ENCODE assay signal across 19 cellular contexts in the genomic region with DNA sequence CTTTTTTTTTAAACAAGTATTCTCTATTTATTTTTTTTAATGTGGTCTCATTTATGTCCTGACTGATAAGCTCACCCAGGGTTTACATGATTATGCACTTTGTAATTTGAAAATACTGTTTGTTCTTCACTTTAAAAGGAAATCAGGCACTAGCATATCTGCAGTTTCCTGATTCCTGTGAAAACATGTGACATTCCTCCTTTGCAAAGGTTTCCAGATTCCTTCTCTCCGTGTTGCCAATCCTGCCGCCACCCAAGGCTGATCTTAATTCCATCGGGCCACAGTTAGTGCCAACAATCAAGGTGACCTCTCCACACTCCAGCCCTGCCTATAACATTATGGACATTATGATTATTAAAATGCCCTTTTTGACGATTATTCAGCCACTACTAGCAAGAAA.
DNase-seq lines count a peak whose midpoint lies in the region; ATAC-seq, FAIRE-seq and TF ChIP-seq lines count a peak whose summit lies in the region.
"Had no signal": no experiment of that assay in that cellular context is flagged by ENCODE, and none has a peak within 500 bp of the region (broad histone marks: within the 10 kb centered on the region; RNA-seq: fewer than 3 reads in every experiment).

No MANE protein-coding gene starts in this region.

- WGBS in HepG2 (ENCODE audit: low lambda C conversion rate), result 6% methylated on average over 4 of the region's 4 CpGs

- H3K27me3 ChIP-seq in HepG2 (ENCODE audit: control insufficient read depth in 1 of 2, insufficient read depth in 2 of 2, low read length in 2 of 2), result no peaks in the 10 kb centered on the region; a peak in 1 of 5 replicates
- H3K27me3 ChIP-seq: brain microvascular endothelial cell, thyroid gland had no signal

- H3K9ac ChIP-seq in HepG2 (ENCODE audit: insufficient read depth, low read depth, low read length), result no peak overlapping the region

- H3K4me2 ChIP-seq in HepG2 (ENCODE audit: low read depth, low read length), result no peak overlapping the region

- no peak for TF ChIP-seq EP300 in HepG2 (IDR thresholded peaks at IDR 0.05; ENCODE audit: low read depth in 2 of 2, low read length in 2 of 2)
- TF ChIP-seq EP300 in HepG2 (CRISPR knock-in tag; IDR thresholded peaks at IDR 0.05; ENCODE audit: borderline replicate concordance), result no peak

- no peaks in the 10 kb centered on the region for H3K4me1 ChIP-seq in HepG2 (ENCODE audit: insufficient read depth, low read length)
- H3K4me1 ChIP-seq: thyroid gland had no signal

- intact Hi-C loops in HepG2 (cut with micrococcal nuclease; ENCODE audit: unreplicated experiment), result no loop called here

- TF ChIP-seq POLR2A in HepG2 (IDR thresholded peaks at IDR 0.05; ENCODE audit: insufficient read depth in 1 of 2, low read depth in 2 of 2, low read length in 2 of 2), result no peak

- TF ChIP-seq CTCF in foreskin fibroblast (IDR thresholded peaks at IDR 0.05; ENCODE audit: low read depth, low read length), result no peak
- no peak for TF ChIP-seq CTCF in HepG2 (CRISPR knock-in tag; IDR thresholded peaks at IDR 0.05)

- H3K4me3 ChIP-seq in foreskin fibroblast (ENCODE audit: low read depth in 1 of 2, low read length in 2 of 2) (no peak overlapping the region), HepG2 (replicated peaks in 1 of 3; ENCODE audit: insufficient read depth in 1 of 3, low read depth in 2 of 3, low read length in 3 of 3) (no peak overlapping the region)
- H3K4me3 ChIP-seq: thyroid gland had no signal

- CTCF ChIA-PET in HepG2 (lab: Yijun Ruan, JAX; ENCODE audit: low intra/inter-chr PET ratio, low total read pairs), result no interaction called here

- no peaks in the 10 kb centered on the region for H3K36me3 ChIP-seq in HepG2 (replicated peaks in 1 of 2; ENCODE audit: control insufficient read depth in 1 of 2, insufficient read depth in 2 of 2, low read length in 2 of 2)
- H3K36me3 ChIP-seq: brain microvascular endothelial cell, thyroid gland had no signal

- no peaks in the 10 kb centered on the region for H3K9me3 ChIP-seq in HepG2 (ENCODE audit: low read length)
- H3K9me3 ChIP-seq: thyroid gland had no signal

- no peaks in the 10 kb centered on the region for H4K20me1 ChIP-seq in HepG2 (ENCODE audit: insufficient read depth, low read length)

- H3K79me2 ChIP-seq in HepG2 (ENCODE audit: insufficient read depth, low read length), result no peaks in the 10 kb centered on the region

- BruUV-seq in HepG2 (replicated peaks; lab: Mats Ljungman, UMichigan), result no TSS peak

- no peak for FAIRE-seq in HepG2 (lab: Jason Lieb, UNC)
- FAIRE-seq: D721Med, GM12891 had no signal

- DNase-seq in HT-29 (ENCODE audit: low spot score) (peak; percentile 59), astrocyte of the hippocampus (ENCODE audit: low read depth, low spot score) (peak; percentile 56), islet precursor cell (peak; percentile 50), renal cortical epithelial cell (ENCODE audit: low read depth) (peak; percentile 59), foreskin fibroblast (no peak), HepG2 (ENCODE audit: low spot score) (no peak)
- DNase-seq: activated CD4-positive, alpha-beta T cell treated with anti-CD3 and anti-CD28 coated beads for 1 hour; activated naive CD4-positive, alpha-beta T cell treated with anti-CD3 and anti-CD28 coated beads, Interleukin-2, amount 10 ng/mL, durations not matched to agents 7 days and 5 days; brain microvascular endothelial cell; GDM1; hypothalamus; naive B cell; NCI-H2029; SHP77 treated with DMSO at 0.1 percent for 48 hours had no signal

- POLR2A ChIA-PET in HepG2 (lab: Yijun Ruan, JAX), result no interaction called here

- ATAC-seq in GM21723 (IDR thresholded peaks at IDR 0.05; ENCODE audit: unreplicated experiment), result no peak
- ATAC-seq in HepG2, result no peak
- ATAC-seq in GM18909 (IDR thresholded peaks at IDR 0.05; ENCODE audit: poor library complexity, unreplicated experiment), result no peak

- no peak overlapping the region for H3K27ac ChIP-seq in HepG2 (ENCODE audit: extremely low read length, insufficient read depth, low read length)
- H3K27ac ChIP-seq: brain microvascular endothelial cell, thyroid gland had no signal

- TF ChIP-seq RAD21 in HepG2 (CRISPR knock-in tag; IDR thresholded peaks at IDR 0.05), result no peak

- in situ Hi-C loops in HepG2 (cut with HindIII; ENCODE audit: extremely low pct_ligation_motif_present, low pct_unique_long_range_greater_than_20kb), result no loop called here

- H2AFZ ChIP-seq in HepG2 (ENCODE audit: low read length), result no peak overlapping the region

TF ChIP-seq in HepG2, 621 proteins besides CTCF, POLR2A, EP300 and RAD21:
- no peak for TF ChIP-seq FLYWCH1 (CRISPR knock-in tag; IDR thresholded peaks at IDR 0.05)
- TF ChIP-seq, protein P1, sequence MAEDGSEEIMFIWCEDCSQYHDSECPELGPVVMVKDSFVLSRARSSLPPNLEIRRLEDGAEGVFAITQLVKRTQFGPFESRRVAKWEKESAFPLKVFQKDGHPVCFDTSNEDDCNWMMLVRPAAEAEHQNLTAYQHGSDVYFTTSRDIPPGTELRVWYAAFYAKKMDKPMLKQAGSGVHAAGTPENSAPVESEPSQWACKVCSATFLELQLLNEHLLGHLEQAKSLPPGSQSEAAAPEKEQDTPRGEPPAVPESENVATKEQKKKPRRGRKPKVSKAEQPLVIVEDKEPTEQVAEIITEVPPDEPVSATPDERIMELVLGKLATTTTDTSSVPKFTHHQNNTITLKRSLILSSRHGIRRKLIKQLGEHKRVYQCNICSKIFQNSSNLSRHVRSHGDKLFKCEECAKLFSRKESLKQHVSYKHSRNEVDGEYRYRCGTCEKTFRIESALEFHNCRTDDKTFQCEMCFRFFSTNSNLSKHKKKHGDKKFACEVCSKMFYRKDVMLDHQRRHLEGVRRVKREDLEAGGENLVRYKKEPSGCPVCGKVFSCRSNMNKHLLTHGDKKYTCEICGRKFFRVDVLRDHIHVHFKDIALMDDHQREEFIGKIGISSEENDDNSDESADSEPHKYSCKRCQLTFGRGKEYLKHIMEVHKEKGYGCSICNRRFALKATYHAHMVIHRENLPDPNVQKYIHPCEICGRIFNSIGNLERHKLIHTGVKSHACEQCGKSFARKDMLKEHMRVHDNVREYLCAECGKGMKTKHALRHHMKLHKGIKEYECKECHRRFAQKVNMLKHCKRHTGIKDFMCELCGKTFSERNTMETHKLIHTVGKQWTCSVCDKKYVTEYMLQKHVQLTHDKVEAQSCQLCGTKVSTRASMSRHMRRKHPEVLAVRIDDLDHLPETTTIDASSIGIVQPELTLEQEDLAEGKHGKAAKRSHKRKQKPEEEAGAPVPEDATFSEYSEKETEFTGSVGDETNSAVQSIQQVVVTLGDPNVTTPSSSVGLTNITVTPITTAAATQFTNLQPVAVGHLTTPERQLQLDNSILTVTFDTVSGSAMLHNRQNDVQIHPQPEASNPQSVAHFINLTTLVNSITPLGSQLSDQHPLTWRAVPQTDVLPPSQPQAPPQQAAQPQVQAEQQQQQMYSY (CRISPR knock-in tag; IDR thresholded peaks at IDR 0.05), result no peak
- TF ChIP-seq KLF13 (CRISPR knock-in tag; IDR thresholded peaks at IDR 0.05), result no peak
- TF ChIP-seq TRIM24 (CRISPR knock-in tag; IDR thresholded peaks at IDR 0.05), result no peak
- no peak for TF ChIP-seq CHD2 (IDR thresholded peaks at IDR 0.05; ENCODE audit: low read depth, low read length)
- no peak for TF ChIP-seq ZNF205 (CRISPR knock-in tag; IDR thresholded peaks at IDR 0.05)
- no peak for TF ChIP-seq SIX4 (CRISPR knock-in tag; IDR thresholded peaks at IDR 0.05)
- TF ChIP-seq PAX8 (CRISPR knock-in tag; IDR thresholded peaks at IDR 0.05; ENCODE audit: borderline replicate concordance), result no peak
- TF ChIP-seq NFRKB (IDR thresholded peaks at IDR 0.05), result no peak
- no peak for TF ChIP-seq ZSCAN20 (CRISPR knock-in tag; IDR thresholded peaks at IDR 0.05; ENCODE audit: borderline replicate concordance)
- no peak for TF ChIP-seq TOE1 (CRISPR knock-in tag; IDR thresholded peaks at IDR 0.05)
- no peak for TF ChIP-seq HES4 (CRISPR knock-in tag; IDR thresholded peaks at IDR 0.05; ENCODE audit: borderline replicate concordance)

Comparison
In these comparisons a context has a peak if more than half of its experiments do, and no peak if none do; other contexts are left out.
1. DNase-seq: peak in HT-29 (single experiment), astrocyte of the hippocampus (single experiment), islet precursor cell (single experiment) and renal cortical epithelial cell (single experiment); none in foreskin fibroblast (0 of 2) and HepG2 (single experiment).